Comparison of ENCODE assay signal across 18 cellular contexts in the genomic region with DNA sequence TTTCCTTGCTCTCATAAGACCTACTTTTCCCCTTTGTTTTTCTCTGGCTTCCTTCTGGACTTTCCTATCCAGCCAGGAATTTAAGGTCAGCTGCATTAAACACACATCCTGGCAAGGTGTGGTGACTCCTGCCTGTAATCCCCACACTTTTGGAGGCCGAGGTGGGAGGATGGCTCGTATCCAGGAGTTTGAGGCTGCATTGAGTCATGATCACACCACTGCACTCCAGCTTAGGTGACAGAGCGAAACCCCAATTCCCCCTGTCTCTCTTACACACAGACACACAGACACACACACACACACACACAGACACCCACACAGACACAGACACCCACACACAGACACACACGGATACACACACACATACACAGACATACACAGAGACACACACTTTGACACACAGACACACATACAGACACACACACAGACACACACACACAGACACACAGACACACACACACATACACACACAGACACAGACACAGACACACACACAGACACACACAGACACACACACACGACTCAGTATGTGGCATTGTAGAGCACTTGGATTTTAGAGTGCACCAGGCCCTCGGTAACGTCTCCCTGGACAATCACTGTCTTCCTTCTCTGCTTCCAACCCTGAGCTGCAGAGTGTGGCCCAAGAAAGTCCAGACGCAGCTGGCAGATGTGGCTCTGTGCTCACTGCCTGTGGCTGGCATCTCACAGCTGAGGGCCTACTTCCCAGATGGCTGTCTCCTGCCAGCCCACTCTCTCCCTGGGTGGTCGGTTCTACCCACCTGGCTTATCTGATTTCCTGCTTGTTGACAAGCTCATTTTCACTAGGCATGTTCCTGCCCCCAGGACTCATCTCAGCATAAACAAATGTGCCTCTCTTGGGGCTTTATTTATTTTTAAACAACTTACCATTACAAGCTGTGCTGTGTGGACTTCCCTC. TPM values are rescaled to one million over a fixed set of nuclear protein-coding genes. Genes with fewer than 3 reads are reported as not detected.
DNase-seq lines count a peak whose midpoint lies in the region; ATAC-seq and TF ChIP-seq lines count a peak whose summit lies in the region.
"Had no signal": no experiment of that assay in that cellular context is flagged by ENCODE, and none has a peak within 500 bp of the region (broad histone marks: within the 10 kb centered on the region; RNA-seq: fewer than 3 reads in every experiment).

No MANE protein-coding gene starts in this region.

- H3K27ac ChIP-seq in body of pancreas = no peak overlapping the region
- H3K27ac ChIP-seq: colonic mucosa, skin epidermis had no signal

- H3K4me1 Mint-ChIP-seq in chondrocyte (ENCODE audit: low read depth) = no peaks in the 10 kb centered on the region

- H3K36me3 ChIP-seq in BE2C (no peaks in the 10 kb centered on the region), body of pancreas (replicated peaks in 1 of 2; ENCODE audit: insufficient read depth in 1 of 2, low read depth in 2 of 2) (no peaks in the 10 kb centered on the region)
- H3K36me3 ChIP-seq: colonic mucosa had no signal

- H3K9me3 ChIP-seq in BE2C (no peaks in the 10 kb centered on the region), body of pancreas (no peaks in the 10 kb centered on the region)
- H3K9me3 ChIP-seq: colonic mucosa had no signal

- no peak overlapping the region for H3K4me3 ChIP-seq in BE2C (ENCODE audit: low read depth, low read length)
- H3K4me3 ChIP-seq in body of pancreas = no peak overlapping the region
- H3K4me3 ChIP-seq: colonic mucosa, skin epidermis had no signal

- no peaks in the 10 kb centered on the region for H3K27me3 ChIP-seq in BE2C
- no peaks in the 10 kb centered on the region for H3K27me3 ChIP-seq in body of pancreas
- H3K27me3 ChIP-seq: colonic mucosa had no signal

- ATAC-seq in sciatic nerve (no peak), GM18505 (IDR thresholded peaks at IDR 0.05; ENCODE audit: unreplicated experiment) (no peak), body of pancreas (no peak)
- ATAC-seq: esophagus mucosa, HCT116 had no signal

- H3K27me3 Mint-ChIP-seq in chondrocyte (ENCODE audit: low read depth) = no peaks in the 10 kb centered on the region

- DNase-seq in activated effector memory CD4-positive, alpha-beta T cell treated with anti-CD3 and anti-CD28 coated beads, Interleukin-2, amount 50 U/mL, for 16 hours = peak; percentile 47
- DNase-seq in activated effector memory CD4-positive, alpha-beta T cell treated with Interleukin-2 at 50 U/mL for 16 hours = no peak
- DNase-seq in HT1080 (ENCODE audit: low read depth) (peak; percentile 32), chondrocyte (ENCODE audit: low spot score) (peak; percentile 40), sciatic nerve (ENCODE audit: low spot score) (peak; percentile 33), BE2C (no peak), body of pancreas (no peak)
- DNase-seq: activated CD4-positive, alpha-beta T cell treated with anti-CD3 and anti-CD28 coated beads, Interleukin-2, amount 50 U/mL, for 4 hours; colonic mucosa; hypothalamus; MM.1S; NCI-H2029 treated with DMSO at 0.1 percent for 48 hours; NCI-H774; T1000 had no signal

- H3K36me3 Mint-ChIP-seq in chondrocyte (ENCODE audit: low read depth) = peaks cover 7% of the 10 kb centered on the region

- no peak overlapping the region for H3K27ac Mint-ChIP-seq in chondrocyte (ENCODE audit: unreplicated experiment)

- H3K4me3 Mint-ChIP-seq in chondrocyte (ENCODE audit: unreplicated experiment) = no peak overlapping the region

- WGBS in body of pancreas, 2 donors = 44 to 55% methylated on average over 8 to 9 of the region's 9 CpGs

- intact Hi-C loops in sciatic nerve (cut with DNase I) (no loop called here), body of pancreas (cut with DNase I) (no loop called here)

- TF ChIP-seq CTCF in chondrocyte (IDR thresholded peaks at IDR 0.05) = no peak
- no peak for TF ChIP-seq CTCF in BE2C (IDR thresholded peaks at IDR 0.05; ENCODE audit: low read depth, low read length)
- no peak for TF ChIP-seq CTCF in body of pancreas (IDR thresholded peaks at IDR 0.05)

- H3K4me1 ChIP-seq in BE2C (no peaks in the 10 kb centered on the region), body of pancreas (no peaks in the 10 kb centered on the region)
- H3K4me1 ChIP-seq: colonic mucosa had no signal

- peaks cover 4% of the 10 kb centered on the region for H3K9me3 Mint-ChIP-seq in chondrocyte (ENCODE audit: low read depth)

- TF ChIP-seq POLR2A in GM18505 (IDR thresholded peaks at IDR 0.05; ENCODE audit: borderline replicate concordance, extremely low read depth, insufficient read depth, insufficient read length) (no peak), body of pancreas (IDR thresholded peaks at IDR 0.05) (no peak)

RNA-seq across cellular contexts. Expression of a gene that starts 39.0 kb away (rescaled TPM):
- 15.9 and 19.8 TPM in 2 replicates for total RNA-seq in HT1080 (2014; rRNA removed; shearing (Covaris generic))
- 14.5 and 15.5 TPM in 2 replicates for polyA plus RNA-seq in HT1080 (2015; cell fraction: cytosol; rRNA removed)
- 216 and 237 TPM in 2 replicates for polyA plus RNA-seq in HT1080 (2015; cell fraction: nucleus; rRNA removed)
- total RNA-seq in chondrocyte (24.7 to 37.2 TPM (median 24.8 TPM) in 3 replicates), sciatic nerve (51.4 TPM), body of pancreas (10 to 100 TPM in 1 of 2 donors, 1 to 10 TPM in 1; 8.9 to 14.3 TPM)
- polyA plus RNA-seq in BE2C (2012; ENCODE audit: insufficient read depth, insufficient read length, low read depth) = 10.7 TPM

RNA-seq across cellular contexts. Expression of a gene that starts 59.0 kb away (rescaled TPM):
- 18.7 and 25.9 TPM in 2 replicates for total RNA-seq in HT1080 (2014; rRNA removed; shearing (Covaris generic))
- 19.9 and 21.3 TPM in 2 replicates for polyA plus RNA-seq in HT1080 (2015; cell fraction: cytosol; rRNA removed)
- 22.5 and 24.1 TPM in 2 replicates for polyA plus RNA-seq in HT1080 (2015; cell fraction: nucleus; rRNA removed)
- total RNA-seq in chondrocyte = 12.2 to 16.0 TPM (median 14.0 TPM) in 3 replicates
- total RNA-seq in sciatic nerve = 15.0 TPM
- 18.3 TPM for polyA plus RNA-seq in BE2C (2012; ENCODE audit: insufficient read depth, insufficient read length, low read depth)
- 1 to 10 TPM; 7.9 to 8.6 TPM for total RNA-seq in body of pancreas

RNA-seq across cellular contexts. Expression of a gene that starts 59.3 kb away (rescaled TPM):
- total RNA-seq in HT1080 (2014; rRNA removed; shearing (Covaris generic)) = 47.4 and 64.4 TPM in 2 replicates
- polyA plus RNA-seq in HT1080 (2015; cell fraction: cytosol; rRNA removed) = 48.4 and 66.8 TPM in 2 replicates
- 68.6 and 90.0 TPM in 2 replicates for polyA plus RNA-seq in HT1080 (2015; cell fraction: nucleus; rRNA removed)
- total RNA-seq in chondrocyte = 71.8 to 84.9 TPM (median 74.9 TPM) in 3 replicates
- 55.1 TPM for total RNA-seq in sciatic nerve
- 58.1 TPM for polyA plus RNA-seq in BE2C (2012; ENCODE audit: insufficient read depth, insufficient read length, low read depth)
- total RNA-seq in body of pancreas = 10 to 100 TPM; 25.4 to 42.5 TPM

Comparison
In these comparisons a context has a peak if more than half of its experiments do, and no peak if none do; other contexts are left out.
1. DNase-seq: peak in activated effector memory CD4-positive, alpha-beta T cell treated with anti-CD3 and anti-CD28 coated beads, Interleukin-2, amount 50 U/mL, for 16 hours (single experiment), HT1080 (single experiment), chondrocyte (single experiment) and sciatic nerve (single experiment); none in activated effector memory CD4-positive, alpha-beta T cell treated with Interleukin-2 at 50 U/mL for 16 hours (single experiment), BE2C (single experiment) and body of pancreas (0 of 4).